Comparison of ENCODE assay signal across 33 cellular contexts in genomic region chr17:52532373-52532772, GRCh38.
DNase-seq lines count a peak whose midpoint lies in the region; ATAC-seq and TF ChIP-seq lines count a peak whose summit lies in the region.
"Had no signal": no experiment of that assay in that cellular context is flagged by ENCODE, and none has a peak within 500 bp of the region (broad histone marks: within the 10 kb centered on the region; RNA-seq: fewer than 3 reads in every experiment).

No MANE protein-coding gene starts in this region.

- H3K4me1 ChIP-seq in neural progenitor cell (no peaks in the 10 kb centered on the region), psoas muscle (peaks cover 7% of the 10 kb centered on the region), skeletal muscle tissue (ENCODE audit: control insufficient read depth in 3 of 3, insufficient read depth in 3 of 3, low read length in 3 of 3) (peaks cover 5 to 7% (median 6%) of the 10 kb centered on the region in 3 donors)
- H3K4me1 ChIP-seq: A549; BLaER1; BLaER1 treated with 17β-estradiol and CSF1 and Interleukin-3, amounts not matched to agents 10 nM and 100 nM; Caco-2 had no signal

- H3K27ac Mint-ChIP-seq in neural progenitor cell, result no peak overlapping the region
- H3K27ac Mint-ChIP-seq: B cell; CD14-positive monocyte; CD4-positive, alpha-beta memory T cell; CD4-positive, alpha-beta T cell; CD4-positive, CD25-positive, alpha-beta regulatory T cell; CD8-positive, alpha-beta memory T cell; CD8-positive, alpha-beta T cell had no signal

- H3K9me3 ChIP-seq in neural progenitor cell (ENCODE audit: low read depth) (no peaks in the 10 kb centered on the region), psoas muscle (no peaks in the 10 kb centered on the region), skeletal muscle tissue (ENCODE audit: control insufficient read depth in 3 of 3, low read length in 3 of 3) (no peaks in the 10 kb centered on the region)
- H3K9me3 ChIP-seq: A549; BE2C; BLaER1; BLaER1 treated with 17β-estradiol and CSF1 and Interleukin-3, amounts not matched to agents 10 nM and 100 nM; Caco-2 had no signal

- ATAC-seq in psoas muscle (peak in 3 of 4 donors; percentile 38 to 83 (median 71)), GM19023 (IDR thresholded peaks at IDR 0.05; ENCODE audit: unreplicated experiment) (no peak)
- ATAC-seq: A549; CD8-positive, alpha-beta T cell had no signal

- 15 to 29% (median 28%) methylated on average over 4 of the region's 4 CpGs for WGBS in psoas muscle, 3 donors

- no peaks in the 10 kb centered on the region for H3F3A ChIP-seq in neural progenitor cell (ENCODE audit: low read depth)

- H3K27me3 ChIP-seq in neural progenitor cell (no peaks in the 10 kb centered on the region), psoas muscle (ENCODE audit: insufficient read depth in 3 of 3, low read length in 2 of 3) (no peaks in the 10 kb centered on the region), skeletal muscle tissue (ENCODE audit: control insufficient read depth in 3 of 3, insufficient read depth in 3 of 3, low read length in 3 of 3) (no peaks in the 10 kb centered on the region)
- H3K27me3 ChIP-seq: BE2C; BLaER1; BLaER1 treated with 17β-estradiol and CSF1 and Interleukin-3, amounts not matched to agents 10 nM and 100 nM had no signal

- peak overlapping the region; percentile 77 for H2AFZ ChIP-seq in neural progenitor cell (replicated peaks)

- H3K4me3 ChIP-seq in neural progenitor cell (no peak overlapping the region), psoas muscle (no peak overlapping the region), skeletal muscle tissue (ENCODE audit: low read length in 3 of 3) (peak overlapping the region in 1 of 3 donors; percentile 13)
- H3K4me3 ChIP-seq: A549; BLaER1; BLaER1 treated with 17β-estradiol and CSF1 and Interleukin-3, amounts not matched to agents 10 nM and 100 nM had no signal

- H3K36me3 Mint-ChIP-seq in neural progenitor cell, result no peaks in the 10 kb centered on the region
- H3K36me3 Mint-ChIP-seq: CD14-positive monocyte; CD4-positive, alpha-beta memory T cell; CD4-positive, CD25-positive, alpha-beta regulatory T cell; CD8-positive, alpha-beta memory T cell; CD8-positive, alpha-beta T cell had no signal

- no peaks in the 10 kb centered on the region for H3K79me2 ChIP-seq in neural progenitor cell (ENCODE audit: low read depth)

- H3K27ac ChIP-seq in neural progenitor cell (no peak overlapping the region), psoas muscle (peak overlapping the region; percentile 42), skeletal muscle tissue (ENCODE audit: low read depth, low read length) (peak overlapping the region; percentile 38)
- H3K27ac ChIP-seq: 22Rv1; A549; BLaER1; BLaER1 treated with 17β-estradiol and CSF1 and Interleukin-3, amounts not matched to agents 10 nM and 100 nM; C4-2B had no signal

- H3K4me1 Mint-ChIP-seq in neural progenitor cell, result peaks cover 4% of the 10 kb centered on the region
- H3K4me1 Mint-ChIP-seq: B cell; CD14-positive monocyte; CD4-positive, alpha-beta memory T cell; CD4-positive, CD25-positive, alpha-beta regulatory T cell; CD8-positive, alpha-beta memory T cell had no signal

- no peaks in the 10 kb centered on the region for H4K20me1 ChIP-seq in neural progenitor cell (ENCODE audit: low read depth)
- H4K20me1 ChIP-seq: BLaER1; BLaER1 treated with 17β-estradiol and CSF1 and Interleukin-3, amounts not matched to agents 10 nM and 100 nM had no signal

- intact Hi-C loops in psoas muscle (cut with DNase I), result no loop called here

- H3K9me3 Mint-ChIP-seq in neural progenitor cell, result no peaks in the 10 kb centered on the region
- H3K9me3 Mint-ChIP-seq: CD8-positive, alpha-beta T cell had no signal

- DNase-seq in neural progenitor cell (ENCODE audit: low spot score) (no peak), psoas muscle (no peak), NCI-H1092 treated with DMSO at 0.1 percent for 48 hours (lab: John Stamatoyannopoulos, UW) (no peak), retina (no peak)
- DNase-seq: 8988T; ACHN; AML-193; BE2C; C1 segment of cervical spinal cord; Caco-2; Calu3; CD4-positive, alpha-beta memory T cell; CD4-positive, alpha-beta T cell; CD4-positive, CD25-positive, alpha-beta regulatory T cell; CD8-positive, alpha-beta memory T cell; CD8-positive, alpha-beta T cell; COR-L47; DMS 273 treated with DMSO at 0.1 percent for 48 hours; DMS153; DMS53; DMS79; DMS79 treated with DMSO at 0.1 percent for 48 hours; DND-41; EL had no signal

- H3K4me3 Mint-ChIP-seq in neural progenitor cell, result no peak overlapping the region
- H3K4me3 Mint-ChIP-seq: B cell; CD14-positive monocyte; CD4-positive, alpha-beta memory T cell; CD4-positive, alpha-beta T cell; CD4-positive, CD25-positive, alpha-beta regulatory T cell; CD8-positive, alpha-beta memory T cell; CD8-positive, alpha-beta T cell had no signal

- H3K27me3 Mint-ChIP-seq in neural progenitor cell (ENCODE audit: insufficient read depth, low read depth), result peaks cover 2% of the 10 kb centered on the region
- H3K27me3 Mint-ChIP-seq: B cell; CD4-positive, alpha-beta memory T cell; CD4-positive, alpha-beta T cell; CD4-positive, CD25-positive, alpha-beta regulatory T cell; CD8-positive, alpha-beta memory T cell had no signal

- no peak for TF ChIP-seq CTCF in neural progenitor cell (IDR thresholded peaks at IDR 0.05)
- TF ChIP-seq CTCF in psoas muscle (IDR thresholded peaks at IDR 0.05), result no peak

- no peak overlapping the region for H3K4me2 ChIP-seq in neural progenitor cell
- H3K4me2 ChIP-seq: A549; BLaER1; BLaER1 treated with 17β-estradiol and CSF1 and Interleukin-3, amounts not matched to agents 10 nM and 100 nM had no signal

- no peak overlapping the region for H3K9ac ChIP-seq in neural progenitor cell
- no peak overlapping the region for H3K9ac ChIP-seq in skeletal muscle tissue (ENCODE audit: low read depth in 1 of 3, low read length in 3 of 3)
- H3K9ac ChIP-seq: BLaER1; BLaER1 treated with 17β-estradiol and CSF1 and Interleukin-3, amounts not matched to agents 10 nM and 100 nM had no signal

- H3K36me3 ChIP-seq in neural progenitor cell (no peaks in the 10 kb centered on the region), psoas muscle (ENCODE audit: insufficient read depth in 1 of 2, low read depth in 1 of 2) (no peaks in the 10 kb centered on the region), skeletal muscle tissue (ENCODE audit: control insufficient read depth in 3 of 3, insufficient read depth in 3 of 3, low read length in 3 of 3) (no peaks in the 10 kb centered on the region)
- H3K36me3 ChIP-seq: BE2C; BLaER1; BLaER1 treated with 17β-estradiol and CSF1 and Interleukin-3, amounts not matched to agents 10 nM and 100 nM had no signal
